In genomic region chr11:121762820-121763219, GRCh38 we compare ENCODE assay signal across 10 cellular contexts.
DNase-seq lines count a peak whose midpoint lies in the region; TF ChIP-seq lines count a peak whose summit lies in the region.
"Had no signal": no experiment of that assay in that cellular context is flagged by ENCODE, and none has a peak within 500 bp of the region (broad histone marks: within the 10 kb centered on the region; RNA-seq: fewer than 3 reads in every experiment).

No MANE protein-coding gene starts in this region.

- no peaks in the 10 kb centered on the region for H3K79me2 ChIP-seq in mesendoderm (ENCODE audit: control insufficient read depth, insufficient read depth, low read length)

- H3K4me1 Mint-ChIP-seq in Calu3 (ENCODE audit: low read depth, unreplicated experiment): no peaks in the 10 kb centered on the region
- H3K4me1 Mint-ChIP-seq: activated naive CD4-positive, alpha-beta T cell treated with anti-CD3 and anti-CD28 coated beads, Interleukin-2, amount 50 U/mL, for 24 hours had no signal

- peaks cover 27% of the 10 kb centered on the region for H3K27me3 Mint-ChIP-seq in Calu3 (ENCODE audit: unreplicated experiment)

- H3K9me3 Mint-ChIP-seq in Calu3 (ENCODE audit: low read depth, unreplicated experiment): no peaks in the 10 kb centered on the region
- H3K9me3 Mint-ChIP-seq: activated naive CD4-positive, alpha-beta T cell treated with anti-CD3 and anti-CD28 coated beads, Interleukin-2, amount 50 U/mL, for 24 hours had no signal

- no peak overlapping the region for H3K4me3 Mint-ChIP-seq in Calu3 (ENCODE audit: low read depth, unreplicated experiment)
- H3K4me3 Mint-ChIP-seq: activated naive CD4-positive, alpha-beta T cell treated with anti-CD3 and anti-CD28 coated beads, Interleukin-2, amount 50 U/mL, for 24 hours had no signal

- H4K5ac ChIP-seq in mesendoderm (ENCODE audit: low read length): no peak overlapping the region

- H3K4me3 ChIP-seq in cardiac fibroblast (replicated peaks in 1 of 2; ENCODE audit: low read depth in 2 of 2, low read length in 2 of 2) (no peak overlapping the region), mesendoderm (ENCODE audit: low read length) (no peak overlapping the region)

- H3K23ac ChIP-seq in mesendoderm (ENCODE audit: low read length): no peak overlapping the region

- no peak overlapping the region for H3K4me2 ChIP-seq in mesendoderm (ENCODE audit: low read length)

- no peak overlapping the region for H4K8ac ChIP-seq in mesendoderm (ENCODE audit: low read depth, low read length)

- no peak overlapping the region for H3K27ac ChIP-seq in mesendoderm (ENCODE audit: low read depth, low read length)

- no peaks in the 10 kb centered on the region for H3K36me3 ChIP-seq in mesendoderm (ENCODE audit: control insufficient read depth, insufficient read depth, low read length)

- no peak overlapping the region for H3K18ac ChIP-seq in mesendoderm (ENCODE audit: low read length)

- no TSS peak for BruUV-seq in Calu3 (replicated peaks; lab: Mats Ljungman, UMichigan)

- peak; percentile 8 for TF ChIP-seq CTCF in cardiac fibroblast (IDR thresholded peaks at IDR 0.05; ENCODE audit: low read depth, low read length)
- TF ChIP-seq CTCF in Calu3 (IDR thresholded peaks at IDR 0.05; ENCODE audit: unreplicated experiment): no peak

- no CpG with 5 or more reads among the region's 11 CpGs for WGBS in mesendoderm (ENCODE audit: extremely low coverage, insufficient coverage, low lambda C conversion rate)

- no peak overlapping the region for H3K9ac ChIP-seq in mesendoderm (ENCODE audit: low read length)

- H3K27ac Mint-ChIP-seq in Calu3 (ENCODE audit: unreplicated experiment): no peak overlapping the region
- H3K27ac Mint-ChIP-seq: activated naive CD4-positive, alpha-beta T cell treated with anti-CD3 and anti-CD28 coated beads, Interleukin-2, amount 50 U/mL, for 24 hours had no signal

- no peaks in the 10 kb centered on the region for H3K27me3 ChIP-seq in mesendoderm (ENCODE audit: insufficient read depth, low read length, poor library complexity)

- H3K4me1 ChIP-seq in mesendoderm (ENCODE audit: control insufficient read depth, low read depth, low read length): no peaks in the 10 kb centered on the region

- no peak overlapping the region for H3K56ac ChIP-seq in mesendoderm (ENCODE audit: low read length)

- H2BK15ac ChIP-seq in mesendoderm (replicated peaks; ENCODE audit: low read depth): no peak overlapping the region

- intact Hi-C loops in Calu3 (cut with micrococcal nuclease; ENCODE audit: unreplicated experiment): no loop called here

- H2BK120ac ChIP-seq in mesendoderm (ENCODE audit: low read depth, low read length): no peak overlapping the region

- H3K4ac ChIP-seq in mesendoderm (ENCODE audit: low read depth, low read length): no peak overlapping the region

- H3K79me1 ChIP-seq in mesendoderm (ENCODE audit: low read length): no peaks in the 10 kb centered on the region

- CTCF ChIA-PET in Calu3 (lab: Charles Lee): no interaction called here

- no peak overlapping the region for H2BK5ac ChIP-seq in mesendoderm (ENCODE audit: low read length)

- no peaks in the 10 kb centered on the region for H3K36me3 Mint-ChIP-seq in Calu3 (ENCODE audit: insufficient read depth, unreplicated experiment)
- H3K36me3 Mint-ChIP-seq: activated naive CD4-positive, alpha-beta T cell treated with anti-CD3 and anti-CD28 coated beads, Interleukin-2, amount 50 U/mL, for 24 hours had no signal

- H2AK5ac ChIP-seq in mesendoderm (ENCODE audit: low read length): no peak overlapping the region

- DNase-seq in DMS 273 (lab: John Stamatoyannopoulos, UW; ENCODE audit: unreplicated experiment) (peak; percentile 76), NCI-H1417 treated with DMSO at 0.1 percent for 48 hours (lab: John Stamatoyannopoulos, UW) (peak; percentile 1), cardiac fibroblast (ENCODE audit: low read depth in 2 of 2) (peak; percentile 54 to 60), mesendoderm (peak; percentile 14), hippocampal formation (lab: John Stamatoyannopoulos, UW) (no peak), Calu3 (no peak), HUDEP-2 (lab: John Stamatoyannopoulos, UW; ENCODE audit: unreplicated experiment in 76 of 76) (no peak)
- DNase-seq in activated T-cell treated with anti-CD3 and anti-CD28 coated beads, Interleukin-2, amount 50 U/mL, for 48 hours: no peak
- DNase-seq: T-helper 9 cell had no signal

Comparison
In these comparisons a context has a peak if more than half of its experiments do, and no peak if none do; other contexts are left out.
1. DNase-seq: peak in DMS 273 (single experiment), NCI-H1417 treated with DMSO at 0.1 percent for 48 hours (single experiment), cardiac fibroblast (2 of 2) and mesendoderm (single experiment); none in hippocampal formation (0 of 2), Calu3 (single experiment), activated T-cell treated with anti-CD3 and anti-CD28 coated beads, Interleukin-2, amount 50 U/mL, for 48 hours (0 of 2) and HUDEP-2 (0 of 76).